In genomic region chr2:71277159-71277498, GRCh38 we compare ENCODE assay signal across 8 cellular contexts. TPM values are rescaled to one million over a fixed set of nuclear protein-coding genes. Genes with fewer than 3 reads are reported as not detected.
DNase-seq lines count a peak whose midpoint lies in the region; ATAC-seq, FAIRE-seq and TF ChIP-seq lines count a peak whose summit lies in the region.

No MANE protein-coding gene starts in this region.

- H3K9me3 Mint-ChIP-seq in natural killer cell treated with Interleukin-12 subunit alpha and Interleukin-12 subunit beta and Interleukin-15 and Interleukin-18, amount 100 ng/mL, for 72 hours: peaks cover 3% of the 10 kb centered on the region

- no peaks in the 10 kb centered on the region for H4K20me1 ChIP-seq in MM.1S (ENCODE audit: insufficient read depth, low read length)

- H3K4me1 Mint-ChIP-seq in natural killer cell treated with Interleukin-12 subunit alpha and Interleukin-12 subunit beta and Interleukin-15 and Interleukin-18, amount 100 ng/mL, for 72 hours (ENCODE audit: low read depth in 2 of 2): peaks cover 9 to 10% of the 10 kb centered on the region in 2 donors

- peak overlapping the region; percentile 53; the same call in 1 of the 2 replicates for H3K9ac ChIP-seq in MM.1S (ENCODE audit: low read length)

- no peak for ATAC-seq in natural killer cell treated with Interleukin-12 subunit alpha and Interleukin-12 subunit beta and Interleukin-15 and Interleukin-18, amount 100 ng/mL, for 72 hours
- no peak for ATAC-seq in GM19351 (IDR thresholded peaks at IDR 0.05; ENCODE audit: unreplicated experiment)

- peak overlapping the region; percentile 78 for H3K4me2 ChIP-seq in MM.1S (ENCODE audit: low read depth, low read length)

- no peak overlapping the region for H3K27ac Mint-ChIP-seq in natural killer cell treated with Interleukin-12 subunit alpha and Interleukin-12 subunit beta and Interleukin-15 and Interleukin-18, amount 100 ng/mL, for 72 hours

- H3K4me1 ChIP-seq in ACC112 (ENCODE audit: control insufficient read depth, insufficient read depth, low read length, unreplicated experiment) (peaks cover 11% of the 10 kb centered on the region), MM.1S (ENCODE audit: low read length) (peaks cover 8% of the 10 kb centered on the region; the same call in 1 of the 2 replicates)
- peaks cover 12% of the 10 kb centered on the region for H3K4me1 ChIP-seq in effector memory CD4-positive, alpha-beta T cell (ENCODE audit: control insufficient read depth, insufficient read depth, low read length, poor library complexity, severe bottlenecking)

- H3K36me3 Mint-ChIP-seq in natural killer cell treated with Interleukin-12 subunit alpha and Interleukin-12 subunit beta and Interleukin-15 and Interleukin-18, amount 100 ng/mL, for 72 hours: no peaks in the 10 kb centered on the region

- no peak for DNase-seq in MM.1S
- DNase-seq in effector memory CD4-positive, alpha-beta T cell: no peak
- no peak for DNase-seq in natural killer cell treated with Interleukin-12 subunit alpha and Interleukin-12 subunit beta and Interleukin-15 and Interleukin-18, amount 100 ng/mL, for 72 hours (ENCODE audit: low spot score)
- no peak for DNase-seq in GM12891 (ENCODE audit: insufficient read length, low spot score)
- no peak for DNase-seq in activated CD4-positive, alpha-beta T cell treated with anti-CD3 and anti-CD28 coated beads for 48 hours
- no peak for DNase-seq in SW 1271 (lab: John Stamatoyannopoulos, UW)

- H3K36me3 ChIP-seq in ACC112 (ENCODE audit: insufficient read depth, low read length): no peaks in the 10 kb centered on the region
- no peaks in the 10 kb centered on the region for H3K36me3 ChIP-seq in MM.1S (replicated peaks; ENCODE audit: insufficient read depth, low read length)
- no peaks in the 10 kb centered on the region for H3K36me3 ChIP-seq in effector memory CD4-positive, alpha-beta T cell (ENCODE audit: control insufficient read depth, insufficient read depth, low read length)

- peak overlapping the region; percentile 82 for H3K4me3 ChIP-seq in ACC112 (ENCODE audit: low read depth, low read length)
- peak overlapping the region; percentile 78 for H3K4me3 ChIP-seq in MM.1S (ENCODE audit: low read length)
- H3K4me3 ChIP-seq in effector memory CD4-positive, alpha-beta T cell (ENCODE audit: insufficient read depth, low read depth, low read length, poor library complexity, severe bottlenecking): peak overlapping the region; percentile 56

- no peak for TF ChIP-seq CTCF in MM.1S (IDR thresholded peaks at IDR 0.05; ENCODE audit: low read length)

- H2AFZ ChIP-seq in ACC112 (ENCODE audit: low read length, unreplicated experiment): peak overlapping the region; percentile 76
- peak overlapping the region; percentile 72 for H2AFZ ChIP-seq in MM.1S (ENCODE audit: low read length)

- peaks cover 9% of the 10 kb centered on the region; the same call in 1 of the 2 replicates for H3F3A ChIP-seq in MM.1S (ENCODE audit: insufficient read depth, low read length)

- FAIRE-seq in GM12891 (lab: Jason Lieb, UNC): no peak

- peaks cover 55 to 77% of the 10 kb centered on the region in 2 donors for H3K27me3 Mint-ChIP-seq in natural killer cell treated with Interleukin-12 subunit alpha and Interleukin-12 subunit beta and Interleukin-15 and Interleukin-18, amount 100 ng/mL, for 72 hours

- H3K27me3 ChIP-seq in ACC112 (ENCODE audit: insufficient read depth, low read length) (peaks cover 11% of the 10 kb centered on the region), MM.1S (replicated peaks; ENCODE audit: insufficient read depth, low read length) (no peaks in the 10 kb centered on the region)
- H3K27me3 ChIP-seq in effector memory CD4-positive, alpha-beta T cell (replicated peaks; ENCODE audit: control insufficient read depth, insufficient read depth, low read length, poor library complexity, severe bottlenecking): peaks cover 26% of the 10 kb centered on the region

- peak overlapping the region; percentile 76 for H3K4me3 Mint-ChIP-seq in natural killer cell treated with Interleukin-12 subunit alpha and Interleukin-12 subunit beta and Interleukin-15 and Interleukin-18, amount 100 ng/mL, for 72 hours

- no peaks in the 10 kb centered on the region for H3K9me2 ChIP-seq in MM.1S (replicated peaks; ENCODE audit: insufficient read depth, low read length)

- no peak for TF ChIP-seq POLR2A in GM12891 (IDR thresholded peaks at IDR 0.05; ENCODE audit: low read depth, low read length)

- H3K79me2 ChIP-seq in ACC112 (ENCODE audit: control insufficient read depth, insufficient read depth, low read length, unreplicated experiment): peaks cover 12% of the 10 kb centered on the region
- H3K79me2 ChIP-seq in MM.1S (ENCODE audit: low read length): peaks cover 28% of the 10 kb centered on the region

- no peaks in the 10 kb centered on the region for H3K9me3 ChIP-seq in MM.1S (replicated peaks; ENCODE audit: insufficient read depth, low read length)
- no peaks in the 10 kb centered on the region for H3K9me3 ChIP-seq in effector memory CD4-positive, alpha-beta T cell (ENCODE audit: control insufficient read depth, low read length)

- H3K27ac ChIP-seq in ACC112 (ENCODE audit: low read depth, low read length) (peak overlapping the region; percentile 20; the same call in 1 of the 2 replicates), MM.1S (ENCODE audit: low read length) (peak overlapping the region; percentile 32; the same call in 1 of the 2 replicates)
- no peak overlapping the region for H3K27ac ChIP-seq in effector memory CD4-positive, alpha-beta T cell (ENCODE audit: insufficient read depth, low read length, poor library complexity, severe bottlenecking)

TF ChIP-seq in GM12891, 5 proteins besides CTCF, POLR2A, EP300 and RAD21:
- TF ChIP-seq TAF1 (IDR thresholded peaks at IDR 0.05; ENCODE audit: low read depth, low read length): no peak
- TF ChIP-seq SPI1 (IDR thresholded peaks at IDR 0.05; ENCODE audit: low read depth, low read length): no peak
- TF ChIP-seq POU2F2 (IDR thresholded peaks at IDR 0.05; ENCODE audit: low read depth, low read length): no peak
- no peak for TF ChIP-seq POLR2AphosphoS5 (IDR thresholded peaks at IDR 0.05; ENCODE audit: low read depth, low read length)
- no peak for TF ChIP-seq PAX5 (IDR thresholded peaks at IDR 0.05; ENCODE audit: insufficient read depth, low read length, severe bottlenecking)

RNA-seq across cellular contexts. Expression of gene PAIP2B, which starts 50.2 kb away (rescaled TPM):
- 1 to 10 TPM in 1 of 2 donors, under 1 TPM in 1; 0.78 to 1.2 TPM for total RNA-seq in natural killer cell treated with Interleukin-12 subunit alpha and Interleukin-12 subunit beta and Interleukin-15 and Interleukin-18, amount 100 ng/mL, for 72 hours
- 0.12 TPM for polyA plus RNA-seq in GM12891 (2012; ENCODE audit: low read depth, missing spikeins)

RNA-seq across cellular contexts. Expression of gene ZNF638, which starts 54.5 kb away (rescaled TPM):
- total RNA-seq in natural killer cell treated with Interleukin-12 subunit alpha and Interleukin-12 subunit beta and Interleukin-15 and Interleukin-18, amount 100 ng/mL, for 72 hours: 100 to 1,000 TPM; 104 to 135 TPM
- 54.8 TPM for polyA plus RNA-seq in GM12891 (2012; ENCODE audit: low read depth, missing spikeins)
